ENCODE assay signal across 1 cellular context in the genomic region with DNA sequence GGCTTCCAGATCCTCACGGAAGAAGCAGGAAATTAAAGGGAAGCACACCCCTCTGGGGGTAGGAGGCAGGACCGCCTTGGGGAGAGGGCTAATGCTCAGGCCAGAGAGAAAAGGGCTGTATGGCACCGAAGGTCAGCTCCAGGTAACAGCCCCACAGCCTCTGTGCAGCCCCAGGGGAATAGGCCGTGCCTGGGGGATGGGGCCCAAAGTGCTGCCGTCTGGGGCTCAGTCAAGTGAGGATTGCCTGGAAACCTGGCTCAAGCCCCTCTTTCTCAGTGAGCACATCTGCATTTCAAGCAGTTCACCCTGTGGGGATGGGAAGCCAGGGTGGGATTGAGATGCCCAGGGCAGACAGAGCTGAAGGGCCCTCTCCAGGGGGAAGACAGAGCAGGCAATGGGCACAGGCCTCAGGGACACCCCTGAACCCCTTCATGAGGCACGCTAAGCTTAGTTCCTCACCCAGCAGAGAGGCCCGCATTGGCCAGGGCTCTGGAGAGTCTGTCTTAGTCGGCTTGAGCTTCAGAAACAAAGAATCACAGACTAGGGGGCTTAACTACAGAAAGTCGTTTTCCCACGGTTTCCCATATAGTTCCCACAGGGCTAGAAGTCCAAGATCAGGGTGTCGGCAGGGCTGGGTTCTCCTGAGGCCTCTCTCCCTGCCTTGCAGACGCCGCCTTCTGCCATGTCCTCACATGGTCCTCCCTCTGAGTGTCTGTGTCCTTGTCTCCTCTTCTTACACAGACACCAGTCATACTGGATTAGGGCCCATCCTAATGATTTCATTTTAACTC.
TF ChIP-seq lines count a peak whose summit lies in the region.

No MANE protein-coding gene starts in this region.

TF ChIP-seq in HepG2, 621 proteins besides CTCF, POLR2A, EP300 and RAD21:
- no peak for TF ChIP-seq ZNF644 (CRISPR knock-in tag; IDR thresholded peaks at IDR 0.05; ENCODE audit: low read depth)
- no peak for TF ChIP-seq SRSF4 (IDR thresholded peaks at IDR 0.05; ENCODE audit: low read depth, low read length, poor library complexity, severe bottlenecking)
- no peak for TF ChIP-seq ZNF777 (CRISPR knock-in tag; IDR thresholded peaks at IDR 0.05)
- no peak for TF ChIP-seq HOXA9 (CRISPR knock-in tag; IDR thresholded peaks at IDR 0.05; ENCODE audit: borderline replicate concordance)
